In genomic region chr2:50492452-50492851, GRCh38 we compare ENCODE assay signal across 2 cellular contexts.
TF ChIP-seq lines count a peak whose summit lies in the region.

No MANE protein-coding gene starts in this region.

TF ChIP-seq in GM23338, 12 proteins besides CTCF, POLR2A, EP300 and RAD21:
- TF ChIP-seq ZNF331 (CRISPR knock-in tag; IDR thresholded peaks at IDR 0.05; ENCODE audit: low read depth) = no peak
- TF ChIP-seq ZNF114 (CRISPR knock-in tag; IDR thresholded peaks at IDR 0.05) = no peak
- TF ChIP-seq EZH2phosphoT487 (IDR thresholded peaks at IDR 0.05; ENCODE audit: unreplicated experiment) = no peak
- no peak for TF ChIP-seq NANOG (IDR thresholded peaks at IDR 0.05; ENCODE audit: borderline replicate concordance)
- TF ChIP-seq JUNB (IDR thresholded peaks at IDR 0.05; ENCODE audit: unreplicated experiment) = no peak
- TF ChIP-seq, protein P1, sequence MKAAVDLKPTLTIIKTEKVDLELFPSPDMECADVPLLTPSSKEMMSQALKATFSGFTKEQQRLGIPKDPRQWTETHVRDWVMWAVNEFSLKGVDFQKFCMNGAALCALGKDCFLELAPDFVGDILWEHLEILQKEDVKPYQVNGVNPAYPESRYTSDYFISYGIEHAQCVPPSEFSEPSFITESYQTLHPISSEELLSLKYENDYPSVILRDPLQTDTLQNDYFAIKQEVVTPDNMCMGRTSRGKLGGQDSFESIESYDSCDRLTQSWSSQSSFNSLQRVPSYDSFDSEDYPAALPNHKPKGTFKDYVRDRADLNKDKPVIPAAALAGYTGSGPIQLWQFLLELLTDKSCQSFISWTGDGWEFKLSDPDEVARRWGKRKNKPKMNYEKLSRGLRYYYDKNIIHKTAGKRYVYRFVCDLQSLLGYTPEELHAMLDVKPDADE (IDR thresholded peaks at IDR 0.05) = no peak
- no peak for TF ChIP-seq ZNF462 (CRISPR knock-in tag; IDR thresholded peaks at IDR 0.05)
- TF ChIP-seq CREB1 (CRISPR knock-in tag; IDR thresholded peaks at IDR 0.05; ENCODE audit: low read depth) = no peak
- no peak for TF ChIP-seq STAT1 (IDR thresholded peaks at IDR 0.05; ENCODE audit: unreplicated experiment)
- TF ChIP-seq POLR2AphosphoS5 (IDR thresholded peaks at IDR 0.05; ENCODE audit: low read depth) = no peak
- TF ChIP-seq, protein P2, sequence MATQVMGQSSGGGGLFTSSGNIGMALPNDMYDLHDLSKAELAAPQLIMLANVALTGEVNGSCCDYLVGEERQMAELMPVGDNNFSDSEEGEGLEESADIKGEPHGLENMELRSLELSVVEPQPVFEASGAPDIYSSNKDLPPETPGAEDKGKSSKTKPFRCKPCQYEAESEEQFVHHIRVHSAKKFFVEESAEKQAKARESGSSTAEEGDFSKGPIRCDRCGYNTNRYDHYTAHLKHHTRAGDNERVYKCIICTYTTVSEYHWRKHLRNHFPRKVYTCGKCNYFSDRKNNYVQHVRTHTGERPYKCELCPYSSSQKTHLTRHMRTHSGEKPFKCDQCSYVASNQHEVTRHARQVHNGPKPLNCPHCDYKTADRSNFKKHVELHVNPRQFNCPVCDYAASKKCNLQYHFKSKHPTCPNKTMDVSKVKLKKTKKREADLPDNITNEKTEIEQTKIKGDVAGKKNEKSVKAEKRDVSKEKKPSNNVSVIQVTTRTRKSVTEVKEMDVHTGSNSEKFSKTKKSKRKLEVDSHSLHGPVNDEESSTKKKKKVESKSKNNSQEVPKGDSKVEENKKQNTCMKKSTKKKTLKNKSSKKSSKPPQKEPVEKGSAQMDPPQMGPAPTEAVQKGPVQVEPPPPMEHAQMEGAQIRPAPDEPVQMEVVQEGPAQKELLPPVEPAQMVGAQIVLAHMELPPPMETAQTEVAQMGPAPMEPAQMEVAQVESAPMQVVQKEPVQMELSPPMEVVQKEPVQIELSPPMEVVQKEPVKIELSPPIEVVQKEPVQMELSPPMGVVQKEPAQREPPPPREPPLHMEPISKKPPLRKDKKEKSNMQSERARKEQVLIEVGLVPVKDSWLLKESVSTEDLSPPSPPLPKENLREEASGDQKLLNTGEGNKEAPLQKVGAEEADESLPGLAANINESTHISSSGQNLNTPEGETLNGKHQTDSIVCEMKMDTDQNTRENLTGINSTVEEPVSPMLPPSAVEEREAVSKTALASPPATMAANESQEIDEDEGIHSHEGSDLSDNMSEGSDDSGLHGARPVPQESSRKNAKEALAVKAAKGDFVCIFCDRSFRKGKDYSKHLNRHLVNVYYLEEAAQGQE (IDR thresholded peaks at IDR 0.05; ENCODE audit: unreplicated experiment) = no peak

TF ChIP-seq in IMR-90, 13 proteins besides CTCF, POLR2A, EP300 and RAD21:
- TF ChIP-seq MAFK (IDR thresholded peaks at IDR 0.05; ENCODE audit: low read depth, low read length) = no peak
- no peak for TF ChIP-seq USF2 (IDR thresholded peaks at IDR 0.05; ENCODE audit: low read depth, low read length)
- no peak for TF ChIP-seq FOS (IDR thresholded peaks at IDR 0.05; ENCODE audit: low read depth, low read length)
- no peak for TF ChIP-seq MAZ (IDR thresholded peaks at IDR 0.05; ENCODE audit: borderline replicate concordance, low read depth, low read length)
- peak; percentile 49; the same call in 1 of the 2 replicates for TF ChIP-seq SMC3 (IDR thresholded peaks at IDR 0.05; ENCODE audit: low read depth, low read length)
- no peak for TF ChIP-seq RFX5 (IDR thresholded peaks at IDR 0.05; ENCODE audit: low read depth, low read length)
- no peak for TF ChIP-seq MXI1 (IDR thresholded peaks at IDR 0.05; ENCODE audit: borderline replicate concordance, low read depth, low read length)
- TF ChIP-seq CHD1 (IDR thresholded peaks at IDR 0.05; ENCODE audit: low read depth, low read length) = no peak
